In the genomic region with DNA sequence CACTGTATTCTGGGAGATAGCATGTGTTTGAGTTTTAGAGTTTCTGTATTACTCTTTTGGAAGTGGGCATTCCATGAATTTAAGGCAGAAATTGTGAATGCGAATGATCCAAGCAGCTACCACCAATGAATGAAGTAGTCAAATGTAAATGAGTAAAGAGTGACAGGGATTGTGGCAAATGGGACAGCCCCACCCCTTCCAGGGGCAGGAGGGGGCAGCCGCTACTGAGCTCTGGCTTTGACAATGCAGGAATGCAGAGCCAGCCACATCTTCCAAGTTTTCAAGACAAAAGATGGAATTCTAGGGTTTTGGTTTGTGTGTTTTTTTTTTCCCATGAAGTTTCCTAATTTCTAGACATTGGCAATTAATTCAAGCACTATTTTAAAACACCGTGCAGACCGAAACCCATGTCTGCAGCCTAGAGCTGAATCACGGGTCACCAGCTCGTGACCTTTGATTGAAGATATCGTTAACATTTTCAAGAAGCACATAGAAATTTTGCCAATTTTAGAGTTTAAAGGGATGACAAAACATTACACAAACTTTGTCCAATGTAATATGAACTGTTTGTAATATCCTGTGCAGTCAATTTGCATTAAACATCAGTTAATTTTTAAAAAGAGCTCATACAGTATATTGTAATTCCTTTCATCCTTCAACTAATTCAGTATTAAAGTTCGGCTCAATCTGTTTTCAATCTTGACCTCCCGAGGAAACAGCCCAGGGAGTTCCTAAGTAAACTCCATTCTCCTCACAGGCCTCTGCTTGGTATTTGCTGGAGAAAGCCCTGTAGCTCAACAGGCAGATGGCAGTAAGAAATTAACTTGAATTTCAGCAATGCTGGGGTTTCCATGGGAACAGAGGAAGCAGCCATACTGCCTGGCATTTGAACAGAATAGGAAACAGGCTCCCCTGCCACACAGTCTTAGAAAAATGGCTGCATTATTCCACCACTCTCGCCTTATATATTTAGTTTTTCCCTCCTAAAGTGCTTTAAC, we compare ENCODE assay signal across 10 cellular contexts.
DNase-seq lines count a peak whose midpoint lies in the region; ATAC-seq and TF ChIP-seq lines count a peak whose summit lies in the region.
"Had no signal": no experiment of that assay in that cellular context is flagged by ENCODE, and none has a peak within 500 bp of the region (broad histone marks: within the 10 kb centered on the region; RNA-seq: fewer than 3 reads in every experiment).

No MANE protein-coding gene starts in this region.

- H3K27ac Mint-ChIP-seq in activated naive CD8-positive, alpha-beta T cell treated with anti-CD3 and anti-CD28 coated beads, Interleukin-2, amount 50 U/mL, for 24 hours: no peak overlapping the region
- H3K27ac Mint-ChIP-seq: memory B cell; stimulated activated naive CD8-positive, alpha-beta T cell treated with anti-CD3 and anti-CD28 coated beads, Interleukin-15, Interleukin-2, amounts not matched to agents 100 ng/mL and 50 ng/mL, for 24 hours had no signal

- WGBS in GM23248 (ENCODE audit: low coverage in 1 of 2, low lambda C conversion rate in 2 of 2, missing lambda C conversion rate in 2 of 2), 2 experiments: 16 to 17% methylated on average over 10 of the region's 10 CpGs

- H3K27ac ChIP-seq in GM23248 (peak overlapping the region; percentile 17; the same call in 1 of the 2 replicates), SJCRH30 (no peak overlapping the region)

- peak overlapping the region; percentile 36 for H2AFZ ChIP-seq in GM23248

- no peak overlapping the region for H3K4me3 ChIP-seq in GM23248
- no peak overlapping the region for H3K4me3 ChIP-seq in SJCRH30

- H3K27me3 Mint-ChIP-seq in activated naive CD8-positive, alpha-beta T cell treated with anti-CD3 and anti-CD28 coated beads, Interleukin-2, amount 50 U/mL, for 24 hours: peaks cover 2% of the 10 kb centered on the region
- H3K27me3 Mint-ChIP-seq: memory B cell had no signal

- H3K79me2 ChIP-seq in GM23248 (ENCODE audit: insufficient read depth): no peaks in the 10 kb centered on the region

- no peak overlapping the region for H3K9ac ChIP-seq in GM23248

- H3K4me1 ChIP-seq in GM23248 (ENCODE audit: insufficient read depth) (0 out of 2 replicates have a peak, but pooled peaks cover 12% of the 10 kb centered on the region), SJCRH30 (peaks cover 7% of the 10 kb centered on the region)

- H3K9me3 ChIP-seq in GM23248 (ENCODE audit: low read depth) (no peaks in the 10 kb centered on the region), SJCRH30 (replicated peaks) (no peaks in the 10 kb centered on the region; the same call in 1 of the 2 replicates)

- in situ Hi-C loops in GM23248 (cut with MboI): no loop called here

- H3K36me3 ChIP-seq in GM23248 (ENCODE audit: low read depth) (no peaks in the 10 kb centered on the region), SJCRH30 (no peaks in the 10 kb centered on the region)

- 0 out of 2 replicates have a peak, but pooled peaks cover 6% of the 10 kb centered on the region for H3F3A ChIP-seq in GM23248 (ENCODE audit: insufficient read depth)

- H3K27me3 ChIP-seq in GM23248 (replicated peaks; ENCODE audit: insufficient read depth) (no peaks in the 10 kb centered on the region), SJCRH30 (no peaks in the 10 kb centered on the region)

- no peak for TF ChIP-seq CTCF in omental fat pad (IDR thresholded peaks at IDR 0.05)

- ATAC-seq in omental fat pad (ENCODE audit: low FRiP score) (no peak), HG02885 (IDR thresholded peaks at IDR 0.05; ENCODE audit: poor library complexity, unreplicated experiment) (no peak)
- no peak for ATAC-seq in activated naive CD8-positive, alpha-beta T cell treated with anti-CD3 and anti-CD28 coated beads, Interleukin-2, amount 50 U/mL, for 24 hours

- H3K9me3 Mint-ChIP-seq in activated naive CD8-positive, alpha-beta T cell treated with anti-CD3 and anti-CD28 coated beads, Interleukin-2, amount 50 U/mL, for 24 hours: peaks cover 9% of the 10 kb centered on the region

- no peaks in the 10 kb centered on the region for H3K4me1 Mint-ChIP-seq in activated naive CD8-positive, alpha-beta T cell treated with anti-CD3 and anti-CD28 coated beads, Interleukin-2, amount 50 U/mL, for 24 hours
- H3K4me1 Mint-ChIP-seq: memory B cell had no signal

- H3K4me3 Mint-ChIP-seq in activated naive CD8-positive, alpha-beta T cell treated with anti-CD3 and anti-CD28 coated beads, Interleukin-2, amount 50 U/mL, for 24 hours: no peak overlapping the region
- H3K4me3 Mint-ChIP-seq: memory B cell; stimulated activated naive CD8-positive, alpha-beta T cell treated with anti-CD3 and anti-CD28 coated beads, Interleukin-15, Interleukin-2, amounts not matched to agents 100 ng/mL and 50 ng/mL, for 24 hours had no signal

- DNase-seq in GM23248 (peak; percentile 69), SJCRH30 (peak; percentile 57 to 71), glomerular visceral epithelial cell (ENCODE audit: extremely low spot score) (peak; percentile 61), pons (ENCODE audit: low spot score) (peak; percentile 96), omental fat pad (ENCODE audit: low spot score) (no peak)
- no peak for DNase-seq in activated CD4-positive, alpha-beta T cell treated with anti-CD3 and anti-CD28 coated beads for 4 hours
- DNase-seq in activated naive CD8-positive, alpha-beta T cell treated with anti-CD3 and anti-CD28 coated beads, Interleukin-2, amount 50 U/mL, for 24 hours: no peak

- H4K20me1 ChIP-seq in GM23248 (ENCODE audit: insufficient read depth): no peaks in the 10 kb centered on the region

- H3K36me3 Mint-ChIP-seq in activated naive CD8-positive, alpha-beta T cell treated with anti-CD3 and anti-CD28 coated beads, Interleukin-2, amount 50 U/mL, for 24 hours (ENCODE audit: low read depth): no peaks in the 10 kb centered on the region
- H3K36me3 Mint-ChIP-seq: memory B cell had no signal

- no peaks in the 10 kb centered on the region for H3K9me2 ChIP-seq in GM23248 (ENCODE audit: insufficient read depth)

- no peak overlapping the region for H3K4me2 ChIP-seq in GM23248 (ENCODE audit: unreplicated experiment)

Comparison
In these comparisons a context has a peak if more than half of its experiments do, and no peak if none do; other contexts are left out.
1. DNase-seq: peak in GM23248 (single experiment), SJCRH30 (2 of 2), glomerular visceral epithelial cell (single experiment) and pons (single experiment); none in activated CD4-positive, alpha-beta T cell treated with anti-CD3 and anti-CD28 coated beads for 4 hours (0 of 2), omental fat pad (single experiment) and activated naive CD8-positive, alpha-beta T cell treated with anti-CD3 and anti-CD28 coated beads, Interleukin-2, amount 50 U/mL, for 24 hours (single experiment).